2 cellular contexts compared by ENCODE assay signal in the genomic region with DNA sequence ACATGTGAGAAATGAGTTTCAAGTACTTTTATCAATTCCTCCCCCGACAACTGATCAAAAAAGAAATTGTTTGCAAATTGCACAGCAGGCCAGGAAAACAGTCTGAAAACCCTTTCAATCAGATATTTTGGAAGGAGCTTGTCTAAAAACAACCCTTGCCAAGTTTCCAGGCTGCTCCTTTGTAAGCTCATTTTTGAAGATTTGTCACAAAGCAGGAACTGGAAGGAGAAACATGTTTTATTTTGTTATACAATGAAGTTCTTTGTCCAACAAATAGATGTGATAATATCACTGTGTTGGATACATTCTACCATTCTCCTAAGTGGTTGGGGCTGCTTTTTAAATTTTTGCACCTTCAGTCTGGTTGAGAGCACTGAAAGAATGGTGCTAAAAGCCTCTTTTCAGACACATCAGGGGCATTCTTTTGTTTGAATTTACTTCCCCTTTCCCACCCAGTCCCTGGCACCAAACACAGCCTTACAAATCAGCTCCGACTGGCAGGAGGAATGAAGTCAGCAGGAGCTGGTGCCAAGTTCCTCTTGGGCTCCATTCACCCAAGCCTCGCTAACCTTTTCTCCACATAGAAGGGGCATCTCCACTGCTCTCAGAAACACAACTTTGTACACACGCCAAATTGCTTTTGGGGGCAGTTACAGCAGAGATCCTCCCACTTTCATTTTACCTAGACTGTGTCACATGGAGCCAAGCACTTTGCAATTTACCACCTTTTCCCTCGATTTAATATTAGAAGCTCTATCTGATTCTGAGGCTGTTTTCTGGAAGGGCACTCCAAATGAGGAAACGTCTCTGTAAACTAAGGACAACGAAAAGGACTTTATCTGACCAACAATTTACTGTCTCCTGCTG.
TF ChIP-seq lines count a peak whose summit lies in the region.

No MANE protein-coding gene starts in this region.

TF ChIP-seq in GM23338, 12 proteins besides CTCF, POLR2A, EP300 and RAD21 (continues in another document):
- TF ChIP-seq, protein P1, sequence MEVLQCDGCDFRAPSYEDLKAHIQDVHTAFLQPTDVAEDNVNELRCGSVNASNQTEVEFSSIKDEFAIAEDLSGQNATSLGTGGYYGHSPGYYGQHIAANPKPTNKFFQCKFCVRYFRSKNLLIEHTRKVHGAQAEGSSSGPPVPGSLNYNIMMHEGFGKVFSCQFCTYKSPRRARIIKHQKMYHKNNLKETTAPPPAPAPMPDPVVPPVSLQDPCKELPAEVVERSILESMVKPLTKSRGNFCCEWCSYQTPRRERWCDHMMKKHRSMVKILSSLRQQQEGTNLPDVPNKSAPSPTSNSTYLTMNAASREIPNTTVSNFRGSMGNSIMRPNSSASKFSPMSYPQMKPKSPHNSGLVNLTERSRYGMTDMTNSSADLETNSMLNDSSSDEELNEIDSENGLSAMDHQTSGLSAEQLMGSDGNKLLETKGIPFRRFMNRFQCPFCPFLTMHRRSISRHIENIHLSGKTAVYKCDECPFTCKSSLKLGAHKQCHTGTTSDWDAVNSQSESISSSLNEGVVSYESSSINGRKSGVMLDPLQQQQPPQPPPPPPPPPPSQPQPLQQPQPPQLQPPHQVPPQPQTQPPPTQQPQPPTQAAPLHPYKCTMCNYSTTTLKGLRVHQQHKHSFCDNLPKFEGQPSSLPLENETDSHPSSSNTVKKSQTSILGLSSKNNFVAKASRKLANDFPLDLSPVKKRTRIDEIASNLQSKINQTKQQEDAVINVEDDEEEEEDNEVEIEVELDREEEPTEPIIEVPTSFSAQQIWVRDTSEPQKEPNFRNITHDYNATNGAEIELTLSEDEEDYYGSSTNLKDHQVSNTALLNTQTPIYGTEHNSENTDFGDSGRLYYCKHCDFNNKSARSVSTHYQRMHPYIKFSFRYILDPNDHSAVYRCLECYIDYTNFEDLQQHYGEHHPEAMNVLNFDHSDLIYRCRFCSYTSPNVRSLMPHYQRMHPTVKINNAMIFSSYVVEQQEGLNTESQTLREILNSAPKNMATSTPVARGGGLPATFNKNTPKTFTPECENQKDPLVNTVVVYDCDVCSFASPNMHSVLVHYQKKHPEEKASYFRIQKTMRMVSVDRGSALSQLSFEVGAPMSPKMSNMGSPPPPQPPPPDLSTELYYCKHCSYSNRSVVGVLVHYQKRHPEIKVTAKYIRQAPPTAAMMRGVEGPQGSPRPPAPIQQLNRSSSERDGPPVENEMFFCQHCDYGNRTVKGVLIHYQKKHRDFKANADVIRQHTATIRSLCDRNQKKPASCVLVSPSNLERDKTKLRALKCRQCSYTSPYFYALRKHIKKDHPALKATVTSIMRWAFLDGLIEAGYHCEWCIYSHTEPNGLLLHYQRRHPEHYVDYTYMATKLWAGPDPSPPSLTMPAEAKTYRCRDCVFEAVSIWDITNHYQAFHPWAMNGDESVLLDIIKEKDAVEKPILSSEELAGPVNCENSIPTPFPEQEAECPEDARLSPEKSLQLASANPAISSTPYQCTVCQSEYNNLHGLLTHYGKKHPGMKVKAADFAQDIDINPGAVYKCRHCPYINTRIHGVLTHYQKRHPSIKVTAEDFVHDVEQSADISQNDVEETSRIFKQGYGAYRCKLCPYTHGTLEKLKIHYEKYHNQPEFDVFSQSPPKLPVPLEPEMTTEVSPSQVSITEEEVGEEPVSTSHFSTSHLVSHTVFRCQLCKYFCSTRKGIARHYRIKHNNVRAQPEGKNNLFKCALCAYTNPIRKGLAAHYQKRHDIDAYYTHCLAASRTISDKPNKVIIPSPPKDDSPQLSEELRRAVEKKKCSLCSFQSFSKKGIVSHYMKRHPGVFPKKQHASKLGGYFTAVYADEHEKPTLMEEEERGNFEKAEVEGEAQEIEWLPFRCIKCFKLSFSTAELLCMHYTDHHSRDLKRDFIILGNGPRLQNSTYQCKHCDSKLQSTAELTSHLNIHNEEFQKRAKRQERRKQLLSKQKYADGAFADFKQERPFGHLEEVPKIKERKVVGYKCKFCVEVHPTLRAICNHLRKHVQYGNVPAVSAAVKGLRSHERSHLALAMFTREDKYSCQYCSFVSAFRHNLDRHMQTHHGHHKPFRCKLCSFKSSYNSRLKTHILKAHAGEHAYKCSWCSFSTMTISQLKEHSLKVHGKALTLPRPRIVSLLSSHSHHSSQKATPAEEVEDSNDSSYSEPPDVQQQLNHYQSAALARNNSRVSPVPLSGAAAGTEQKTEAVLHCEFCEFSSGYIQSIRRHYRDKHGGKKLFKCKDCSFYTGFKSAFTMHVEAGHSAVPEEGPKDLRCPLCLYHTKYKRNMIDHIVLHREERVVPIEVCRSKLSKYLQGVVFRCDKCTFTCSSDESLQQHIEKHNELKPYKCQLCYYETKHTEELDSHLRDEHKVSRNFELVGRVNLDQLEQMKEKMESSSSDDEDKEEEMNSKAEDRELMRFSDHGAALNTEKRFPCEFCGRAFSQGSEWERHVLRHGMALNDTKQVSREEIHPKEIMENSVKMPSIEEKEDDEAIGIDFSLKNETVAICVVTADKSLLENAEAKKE (CRISPR knock-in tag; IDR thresholded peaks at IDR 0.05): no peak
- TF ChIP-seq CREB1 (CRISPR knock-in tag; IDR thresholded peaks at IDR 0.05; ENCODE audit: low read depth): no peak
- TF ChIP-seq, protein P2, sequence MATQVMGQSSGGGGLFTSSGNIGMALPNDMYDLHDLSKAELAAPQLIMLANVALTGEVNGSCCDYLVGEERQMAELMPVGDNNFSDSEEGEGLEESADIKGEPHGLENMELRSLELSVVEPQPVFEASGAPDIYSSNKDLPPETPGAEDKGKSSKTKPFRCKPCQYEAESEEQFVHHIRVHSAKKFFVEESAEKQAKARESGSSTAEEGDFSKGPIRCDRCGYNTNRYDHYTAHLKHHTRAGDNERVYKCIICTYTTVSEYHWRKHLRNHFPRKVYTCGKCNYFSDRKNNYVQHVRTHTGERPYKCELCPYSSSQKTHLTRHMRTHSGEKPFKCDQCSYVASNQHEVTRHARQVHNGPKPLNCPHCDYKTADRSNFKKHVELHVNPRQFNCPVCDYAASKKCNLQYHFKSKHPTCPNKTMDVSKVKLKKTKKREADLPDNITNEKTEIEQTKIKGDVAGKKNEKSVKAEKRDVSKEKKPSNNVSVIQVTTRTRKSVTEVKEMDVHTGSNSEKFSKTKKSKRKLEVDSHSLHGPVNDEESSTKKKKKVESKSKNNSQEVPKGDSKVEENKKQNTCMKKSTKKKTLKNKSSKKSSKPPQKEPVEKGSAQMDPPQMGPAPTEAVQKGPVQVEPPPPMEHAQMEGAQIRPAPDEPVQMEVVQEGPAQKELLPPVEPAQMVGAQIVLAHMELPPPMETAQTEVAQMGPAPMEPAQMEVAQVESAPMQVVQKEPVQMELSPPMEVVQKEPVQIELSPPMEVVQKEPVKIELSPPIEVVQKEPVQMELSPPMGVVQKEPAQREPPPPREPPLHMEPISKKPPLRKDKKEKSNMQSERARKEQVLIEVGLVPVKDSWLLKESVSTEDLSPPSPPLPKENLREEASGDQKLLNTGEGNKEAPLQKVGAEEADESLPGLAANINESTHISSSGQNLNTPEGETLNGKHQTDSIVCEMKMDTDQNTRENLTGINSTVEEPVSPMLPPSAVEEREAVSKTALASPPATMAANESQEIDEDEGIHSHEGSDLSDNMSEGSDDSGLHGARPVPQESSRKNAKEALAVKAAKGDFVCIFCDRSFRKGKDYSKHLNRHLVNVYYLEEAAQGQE (IDR thresholded peaks at IDR 0.05; ENCODE audit: unreplicated experiment): no peak
- TF ChIP-seq NANOG (IDR thresholded peaks at IDR 0.05; ENCODE audit: borderline replicate concordance): no peak
- TF ChIP-seq POLR2AphosphoS5 (IDR thresholded peaks at IDR 0.05; ENCODE audit: low read depth): no peak
- no peak for TF ChIP-seq ZNF114 (CRISPR knock-in tag; IDR thresholded peaks at IDR 0.05)
- TF ChIP-seq STAT1 (IDR thresholded peaks at IDR 0.05; ENCODE audit: unreplicated experiment): no peak

TF ChIP-seq in SK-N-SH treated with all-trans-retinoic acid at 6 μM for 48 hours, 23 proteins besides CTCF, POLR2A, EP300 and RAD21 (continued from another document):
- TF ChIP-seq, protein P3, sequence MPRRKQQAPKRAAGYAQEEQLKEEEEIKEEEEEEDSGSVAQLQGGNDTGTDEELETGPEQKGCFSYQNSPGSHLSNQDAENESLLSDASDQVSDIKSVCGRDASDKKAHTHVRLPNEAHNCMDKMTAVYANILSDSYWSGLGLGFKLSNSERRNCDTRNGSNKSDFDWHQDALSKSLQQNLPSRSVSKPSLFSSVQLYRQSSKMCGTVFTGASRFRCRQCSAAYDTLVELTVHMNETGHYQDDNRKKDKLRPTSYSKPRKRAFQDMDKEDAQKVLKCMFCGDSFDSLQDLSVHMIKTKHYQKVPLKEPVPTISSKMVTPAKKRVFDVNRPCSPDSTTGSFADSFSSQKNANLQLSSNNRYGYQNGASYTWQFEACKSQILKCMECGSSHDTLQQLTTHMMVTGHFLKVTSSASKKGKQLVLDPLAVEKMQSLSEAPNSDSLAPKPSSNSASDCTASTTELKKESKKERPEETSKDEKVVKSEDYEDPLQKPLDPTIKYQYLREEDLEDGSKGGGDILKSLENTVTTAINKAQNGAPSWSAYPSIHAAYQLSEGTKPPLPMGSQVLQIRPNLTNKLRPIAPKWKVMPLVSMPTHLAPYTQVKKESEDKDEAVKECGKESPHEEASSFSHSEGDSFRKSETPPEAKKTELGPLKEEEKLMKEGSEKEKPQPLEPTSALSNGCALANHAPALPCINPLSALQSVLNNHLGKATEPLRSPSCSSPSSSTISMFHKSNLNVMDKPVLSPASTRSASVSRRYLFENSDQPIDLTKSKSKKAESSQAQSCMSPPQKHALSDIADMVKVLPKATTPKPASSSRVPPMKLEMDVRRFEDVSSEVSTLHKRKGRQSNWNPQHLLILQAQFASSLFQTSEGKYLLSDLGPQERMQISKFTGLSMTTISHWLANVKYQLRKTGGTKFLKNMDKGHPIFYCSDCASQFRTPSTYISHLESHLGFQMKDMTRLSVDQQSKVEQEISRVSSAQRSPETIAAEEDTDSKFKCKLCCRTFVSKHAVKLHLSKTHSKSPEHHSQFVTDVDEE (CRISPR knock-in tag; IDR thresholded peaks at IDR 0.05): no peak
- TF ChIP-seq ESRRG (CRISPR knock-in tag; IDR thresholded peaks at IDR 0.05) (no peak), ARNTL (CRISPR knock-in tag; IDR thresholded peaks at IDR 0.05; ENCODE audit: borderline replicate concordance, low read depth) (no peak), GLIS3 (CRISPR knock-in tag; IDR thresholded peaks at IDR 0.05) (no peak), PPARA (CRISPR knock-in tag; IDR thresholded peaks at IDR 0.05; ENCODE audit: borderline replicate concordance) (no peak), ZFP30 (CRISPR knock-in tag; IDR thresholded peaks at IDR 0.05) (no peak), ZNF565 (CRISPR knock-in tag; conservative IDR thresholded peaks at IDR 0.05; ENCODE audit: low read depth) (no peak)
